ENCODE assay signal across 15 cellular contexts in genomic region chr1:50268049-50268448, GRCh38.
DNase-seq lines count a peak whose midpoint lies in the region; ATAC-seq, FAIRE-seq and TF ChIP-seq lines count a peak whose summit lies in the region.
"Had no signal": no experiment of that assay in that cellular context is flagged by ENCODE, and none has a peak within 500 bp of the region (broad histone marks: within the 10 kb centered on the region; RNA-seq: fewer than 3 reads in every experiment).

No MANE protein-coding gene starts in this region.

- no peak overlapping the region for H3K27ac Mint-ChIP-seq in GM23338
- no peak overlapping the region for H3K27ac Mint-ChIP-seq in CD4-positive, alpha-beta T cell

- H3K9me3 ChIP-seq in GM12878 (replicated peaks; ENCODE audit: control insufficient read depth, insufficient read depth, low read length): no peaks in the 10 kb centered on the region
- no peaks in the 10 kb centered on the region for H3K9me3 ChIP-seq in CD4-positive, alpha-beta T cell (ENCODE audit: control insufficient read depth, low read length)
- H3K9me3 ChIP-seq: gastrocnemius medialis had no signal

- BruUV-seq in GM12878 (replicated peaks; lab: Mats Ljungman, UMichigan): no TSS peak

- RAD21 ChIA-PET in GM12878 (lab: Charles Lee; ENCODE audit: unreplicated experiment): no interaction called here

- no peak overlapping the region for H2AK5ac ChIP-seq in mesendoderm (ENCODE audit: low read length)

- peaks cover 10% of the 10 kb centered on the region for H3K4me1 ChIP-seq in GM23338 (ENCODE audit: insufficient read depth)
- no peaks in the 10 kb centered on the region for H3K4me1 ChIP-seq in GM12878 (ENCODE audit: control insufficient read depth, insufficient read depth, low read length)
- peaks cover 10% of the 10 kb centered on the region for H3K4me1 ChIP-seq in mesendoderm (ENCODE audit: control insufficient read depth, low read depth, low read length)
- H3K4me1 ChIP-seq: gastrocnemius medialis had no signal

- no peaks in the 10 kb centered on the region for H3K36me3 ChIP-seq in GM23338 (ENCODE audit: insufficient read depth)
- no peaks in the 10 kb centered on the region for H3K36me3 ChIP-seq in GM12878 (ENCODE audit: control insufficient read depth in 2 of 2, insufficient read depth in 2 of 2, low read length in 1 of 2)
- no peaks in the 10 kb centered on the region for H3K36me3 ChIP-seq in mesendoderm (ENCODE audit: control insufficient read depth, insufficient read depth, low read length)
- H3K36me3 ChIP-seq: gastrocnemius medialis had no signal

- H3F3A ChIP-seq in GM23338 (replicated peaks; ENCODE audit: low read depth): no peaks in the 10 kb centered on the region

- SMC1A ChIA-PET in GM12878 (lab: Charles Lee; ENCODE audit: uncharacterized antibody, unreplicated experiment): interaction anchor here (0.7 kb wide), 1 partner anchor 16 kb away, joined by 3 read pairs; no protein-coding TSS in a partner anchor

- no peak overlapping the region for H2BK5ac ChIP-seq in mesendoderm (ENCODE audit: low read length)

- H3K4me3 ChIP-seq in GM23338 (no peak overlapping the region), GM12878 (no peak overlapping the region), mesendoderm (ENCODE audit: low read length) (no peak overlapping the region)
- H3K4me3 ChIP-seq: gastrocnemius medialis had no signal

- no peaks in the 10 kb centered on the region for H3K79me1 ChIP-seq in mesendoderm (ENCODE audit: low read length)

- ATAC-seq in GM23338 (peak; percentile 75), GM12878 (no peak), GM19351 (IDR thresholded peaks at IDR 0.05; ENCODE audit: unreplicated experiment) (no peak)
- ATAC-seq in CD4-positive, alpha-beta T cell (ENCODE audit: poor library complexity): no peak
- ATAC-seq: gastrocnemius medialis, left cardiac atrium had no signal

- no peaks in the 10 kb centered on the region for H3K9me2 ChIP-seq in GM23338 (ENCODE audit: insufficient read depth)

- H3K4ac ChIP-seq in mesendoderm (ENCODE audit: low read depth, low read length): no peak overlapping the region

- no peak overlapping the region for H2BK120ac ChIP-seq in mesendoderm (ENCODE audit: low read depth, low read length)

- in situ Hi-C loops in GM12878 (cut with MboI): no loop called here

- peak; percentile 85 for DNase-seq in GM23338 (ENCODE audit: low spot score)
- peak; percentile 30 for DNase-seq in LoVo (ENCODE audit: low spot score)
- DNase-seq in GM12878 (ENCODE audit: low read depth, low spot score): no peak
- peak; percentile 85 for DNase-seq in mesendoderm
- no peak for DNase-seq in hypothalamus (lab: John Stamatoyannopoulos, UW)
- no peak for DNase-seq in CD4-positive, alpha-beta T cell
- no peak for DNase-seq in NOMO-1 treated with dmso at 0.1 percent for 144 hours (lab: John Stamatoyannopoulos, UW; ENCODE audit: unreplicated experiment)
- DNase-seq: effector CD8-positive, alpha-beta T cell; gastrocnemius medialis; left cardiac atrium; NCI-H2227 treated with DMSO at 0.1 percent for 48 hours; substantia nigra had no signal

- no peak overlapping the region for H2AFZ ChIP-seq in GM23338
- no peak overlapping the region for H2AFZ ChIP-seq in GM12878 (ENCODE audit: control insufficient read depth, low read depth, low read length)

- no peaks in the 10 kb centered on the region for H3K27me3 ChIP-seq in GM23338 (ENCODE audit: insufficient read depth)
- no peaks in the 10 kb centered on the region for H3K27me3 ChIP-seq in GM12878 (replicated peaks in 1 of 2; ENCODE audit: control insufficient read depth in 2 of 2, insufficient read depth in 2 of 2, low read length in 1 of 2)
- no peaks in the 10 kb centered on the region for H3K27me3 ChIP-seq in mesendoderm (ENCODE audit: insufficient read depth, low read length, poor library complexity)
- no peaks in the 10 kb centered on the region for H3K27me3 ChIP-seq in CD4-positive, alpha-beta T cell (ENCODE audit: control insufficient read depth, insufficient read depth, low read length)
- H3K27me3 ChIP-seq: gastrocnemius medialis had no signal

- FAIRE-seq in GM12878 (lab: Jason Lieb, UNC): no peak

- no peak for TF ChIP-seq EP300 in GM12878 (IDR thresholded peaks at IDR 0.05; ENCODE audit: borderline replicate concordance in 1 of 2, control insufficient read depth in 1 of 2, low read depth in 2 of 2, low read length in 2 of 2)

- H3K4me2 ChIP-seq in GM23338 (no peak overlapping the region), GM12878 (ENCODE audit: control insufficient read depth, insufficient read depth) (no peak overlapping the region), mesendoderm (ENCODE audit: low read length) (no peak overlapping the region)

- TF ChIP-seq POLR2A in GM12878 (IDR thresholded peaks at IDR 0.05; ENCODE audit: low read depth, low read length): no peak

- no peak overlapping the region for H3K56ac ChIP-seq in mesendoderm (ENCODE audit: low read length)

- POLR2A ChIA-PET in GM12878 (lab: Charles Lee): no interaction called here
- POLR2A ChIA-PET in CD4-positive, alpha-beta T cell (lab: Charles Lee): no interaction called here

- TF ChIP-seq RAD21 in GM12878 (IDR thresholded peaks at IDR 0.05; ENCODE audit: insufficient read depth, low read depth, low read length): no peak

- no peak overlapping the region for H3K27ac ChIP-seq in GM23338 (ENCODE audit: low read depth)
- no peak overlapping the region for H3K27ac ChIP-seq in GM12878 (ENCODE audit: control insufficient read depth, insufficient read depth)
- no peak overlapping the region for H3K27ac ChIP-seq in mesendoderm (ENCODE audit: low read depth, low read length)
- H3K27ac ChIP-seq in CD4-positive, alpha-beta T cell (ENCODE audit: low read depth, low read length): no peak overlapping the region
- H3K27ac ChIP-seq: C4-2B, gastrocnemius medialis, VCaP had no signal

- peaks cover 4% of the 10 kb centered on the region for H3K27me3 Mint-ChIP-seq in GM23338 (ENCODE audit: insufficient read depth, low read depth, poor library complexity)
- H3K27me3 Mint-ChIP-seq in CD4-positive, alpha-beta T cell: peaks cover 10% of the 10 kb centered on the region

- H4K20me1 ChIP-seq in GM23338 (replicated peaks; ENCODE audit: insufficient read depth): no peaks in the 10 kb centered on the region; the same call in 1 of the 2 replicates
- H4K20me1 ChIP-seq in GM12878 (ENCODE audit: control insufficient read depth, insufficient read depth): no peaks in the 10 kb centered on the region

- H3K4me1 Mint-ChIP-seq in GM23338: peaks cover 15% of the 10 kb centered on the region
- H3K4me1 Mint-ChIP-seq in CD4-positive, alpha-beta T cell (ENCODE audit: low read depth): no peaks in the 10 kb centered on the region

- H2BK15ac ChIP-seq in mesendoderm (replicated peaks; ENCODE audit: low read depth): no peak overlapping the region

- H3K79me2 ChIP-seq in GM23338 (replicated peaks; ENCODE audit: insufficient read depth) (no peaks in the 10 kb centered on the region), GM12878 (ENCODE audit: control insufficient read depth, insufficient read depth, low read length) (no peaks in the 10 kb centered on the region), mesendoderm (ENCODE audit: control insufficient read depth, insufficient read depth, low read length) (no peaks in the 10 kb centered on the region)

- H3K4me3 Mint-ChIP-seq in GM23338: no peak overlapping the region
- H3K4me3 Mint-ChIP-seq in CD4-positive, alpha-beta T cell: no peak overlapping the region

- H3K36me3 Mint-ChIP-seq in GM23338 (ENCODE audit: low read depth): no peaks in the 10 kb centered on the region
- H3K36me3 Mint-ChIP-seq in CD4-positive, alpha-beta T cell (ENCODE audit: low read depth): no peaks in the 10 kb centered on the region

- H4K8ac ChIP-seq in mesendoderm (ENCODE audit: low read depth, low read length): no peak overlapping the region

- H3K9ac ChIP-seq in GM12878 (ENCODE audit: control insufficient read depth, insufficient read depth, low read length): no peak overlapping the region
- H3K9ac ChIP-seq in mesendoderm (ENCODE audit: low read length): no peak overlapping the region

- intact Hi-C loops in GM12878 (cut with micrococcal nuclease; ENCODE audit: unreplicated experiment): no loop called here
- intact Hi-C loops in CD4-positive, alpha-beta T cell (cut with DNase I, micrococcal nuclease): no loop called here

- no peak overlapping the region for H3K23ac ChIP-seq in mesendoderm (ENCODE audit: low read length)

- WGBS in GM12878 (ENCODE audit: insufficient coverage, insufficient replicate concordance, low lambda C conversion rate, missing lambda C conversion rate): 0% methylated on average over 3 of the region's 7 CpGs
- WGBS in mesendoderm (ENCODE audit: extremely low coverage, insufficient coverage, low lambda C conversion rate): no CpG with 5 or more reads among the region's 7 CpGs

- no peaks in the 10 kb centered on the region for H3K9me3 Mint-ChIP-seq in GM23338
- no peaks in the 10 kb centered on the region for H3K9me3 Mint-ChIP-seq in CD4-positive, alpha-beta T cell

- H3K18ac ChIP-seq in mesendoderm (ENCODE audit: low read length): no peak overlapping the region

- CTCF ChIA-PET in GM12878 (lab: Yijun Ruan, JAX): no interaction called here
- CTCF ChIA-PET in CD4-positive, alpha-beta T cell (lab: Charles Lee): no interaction called here

- no peak for TF ChIP-seq CTCF in GM23338 (conservative IDR thresholded peaks at IDR 0.05; ENCODE audit: low read depth in 2 of 2)
- TF ChIP-seq CTCF in GM12878 (IDR thresholded peaks at IDR 0.05 in 2 of 3, conservative IDR thresholded peaks at IDR 0.05 in 1 of 3; ENCODE audit: control insufficient read depth in 2 of 3, extremely low read depth in 1 of 3, insufficient read depth in 1 of 3, low read depth in 3 of 3, low read length in 3 of 3): no peak
- TF ChIP-seq CTCF in CD4-positive, alpha-beta T cell (IDR thresholded peaks at IDR 0.05): no peak

- no peak overlapping the region for H4K5ac ChIP-seq in mesendoderm (ENCODE audit: low read length)

TF ChIP-seq in GM12878, 131 proteins besides CTCF, POLR2A, EP300 and RAD21 (continues in another document):
- TF ChIP-seq SIX5 (IDR thresholded peaks at IDR 0.05; ENCODE audit: low read depth, low read length, severe bottlenecking): no peak

Comparison
In these comparisons a context has a peak if more than half of its experiments do, and no peak if none do; other contexts are left out.
1. DNase-seq: peak in GM23338 (single experiment), LoVo (single experiment) and mesendoderm (single experiment); none in GM12878 (single experiment), hypothalamus (0 of 51), CD4-positive, alpha-beta T cell (0 of 10) and NOMO-1 treated with dmso at 0.1 percent for 144 hours (single experiment).